In genomic region chr1:11130406-11130805, GRCh38 we compare ENCODE assay signal across 26 cellular contexts. TPM values are rescaled to one million over a fixed set of nuclear protein-coding genes. Genes with fewer than 3 reads are reported as not detected.
"Had no signal": no experiment of that assay in that cellular context is flagged by ENCODE, and none has a peak within 500 bp of the region (broad histone marks: within the 10 kb centered on the region; RNA-seq: fewer than 3 reads in every experiment).

No MANE protein-coding gene starts in this region.

- H3K4me1 ChIP-seq: Peyer's patch, SJCRH30 had no signal

- H3K9me3 ChIP-seq: MG63, Peyer's patch, SJCRH30 had no signal

- H3K27me3 ChIP-seq: MG63, Peyer's patch, SJCRH30 had no signal

- DNase-seq: IMR-90; Karpas-422; KG1; MG63; NCI-H1105 treated with DMSO at 0.1 percent for 48 hours; NCI-H1417 treated with DMSO at 0.1 percent for 48 hours; NCI-H146; NCI-H1694 treated with DMSO at 0.1 percent for 48 hours; NCI-H1930; NCI-H2081 treated with DMSO at 0.1 percent for 48 hours; NCI-H2171; NCI-H226; NCI-H446; NCI-H524 treated with DMSO at 0.1 percent for 48 hours; NCI-H69; NK-92 treated with Interleukin-12 subunit alpha and Interleukin-12 subunit beta, amount 100 ng/mL, for 24 hours; OCI-M1; PC-9; Peyer's patch; SHP77 treated with DMSO at 0.1 percent for 48 hours; SJCRH30 had no signal

- ATAC-seq: HepG2, Right ventricle myocardium inferior, SK-N-SH treated with all-trans-retinoic acid at 6 μM for 48 hours had no signal

- H3K4me3 ChIP-seq: MG63, PC-9, Peyer's patch, SJCRH30 had no signal

RNA-seq across cellular contexts. Expression of gene ANGPTL7, which starts 58.7 kb away (rescaled TPM):
- total RNA-seq: HepG2, HT1080, PC-9, RPMI7951, SJCRH30 had no signal
- polyA plus RNA-seq: HepG2, IMR-90 had no signal
